In genomic region chr2:135532581-135532980, GRCh38 we compare ENCODE assay signal across 2 cellular contexts.
TF ChIP-seq lines count a peak whose summit lies in the region.

No MANE protein-coding gene starts in this region.

TF ChIP-seq in HEK293, 187 proteins besides CTCF, POLR2A, EP300 and RAD21:
- TF ChIP-seq ZNF830 (tag by site-specific recombination; IDR thresholded peaks at IDR 0.05; ENCODE audit: low read depth) (no peak), ZNF266 (tag by site-specific recombination; IDR thresholded peaks at IDR 0.05; ENCODE audit: low read depth) (no peak), ZNF18 (tag by site-specific recombination; IDR thresholded peaks at IDR 0.05) (no peak), ZNF658 (tag by site-specific recombination; IDR thresholded peaks at IDR 0.05) (no peak), ZNF114 (tag by site-specific recombination; IDR thresholded peaks at IDR 0.05) (no peak), ZNF394 (tag by site-specific recombination; IDR thresholded peaks at IDR 0.05; ENCODE audit: borderline replicate concordance) (no peak), ZNF19 (tag by site-specific recombination; IDR thresholded peaks at IDR 0.05; ENCODE audit: low read depth) (no peak), HOXA7 (CRISPR knock-in tag; IDR thresholded peaks at IDR 0.05; ENCODE audit: borderline replicate concordance) (no peak), ZNF121 (tag by site-specific recombination; IDR thresholded peaks at IDR 0.05) (no peak), ZBTB6 (tag by site-specific recombination; IDR thresholded peaks at IDR 0.05) (no peak), ZEB2 (tag by site-specific recombination; IDR thresholded peaks at IDR 0.05) (no peak), ZNF707 (tag by site-specific recombination; IDR thresholded peaks at IDR 0.05) (no peak), ZNF513 (tag by site-specific recombination; IDR thresholded peaks at IDR 0.05) (no peak), ZNF704 (tag by site-specific recombination; IDR thresholded peaks at IDR 0.05) (no peak)
TF ChIP-seq in HEK293: peak in this region for 0.

TF ChIP-seq in GM12878, 131 proteins besides CTCF, POLR2A, EP300 and RAD21:
- TF ChIP-seq SREBF2 (IDR thresholded peaks at IDR 0.05; ENCODE audit: low read length): 0 out of 2 replicates have a peak, but pooled peaks have one; percentile 2
- no peak for TF ChIP-seq SP1 (IDR thresholded peaks at IDR 0.05; ENCODE audit: low read depth, low read length)
